ENCODE assay signal across 8 cellular contexts in the genomic region with DNA sequence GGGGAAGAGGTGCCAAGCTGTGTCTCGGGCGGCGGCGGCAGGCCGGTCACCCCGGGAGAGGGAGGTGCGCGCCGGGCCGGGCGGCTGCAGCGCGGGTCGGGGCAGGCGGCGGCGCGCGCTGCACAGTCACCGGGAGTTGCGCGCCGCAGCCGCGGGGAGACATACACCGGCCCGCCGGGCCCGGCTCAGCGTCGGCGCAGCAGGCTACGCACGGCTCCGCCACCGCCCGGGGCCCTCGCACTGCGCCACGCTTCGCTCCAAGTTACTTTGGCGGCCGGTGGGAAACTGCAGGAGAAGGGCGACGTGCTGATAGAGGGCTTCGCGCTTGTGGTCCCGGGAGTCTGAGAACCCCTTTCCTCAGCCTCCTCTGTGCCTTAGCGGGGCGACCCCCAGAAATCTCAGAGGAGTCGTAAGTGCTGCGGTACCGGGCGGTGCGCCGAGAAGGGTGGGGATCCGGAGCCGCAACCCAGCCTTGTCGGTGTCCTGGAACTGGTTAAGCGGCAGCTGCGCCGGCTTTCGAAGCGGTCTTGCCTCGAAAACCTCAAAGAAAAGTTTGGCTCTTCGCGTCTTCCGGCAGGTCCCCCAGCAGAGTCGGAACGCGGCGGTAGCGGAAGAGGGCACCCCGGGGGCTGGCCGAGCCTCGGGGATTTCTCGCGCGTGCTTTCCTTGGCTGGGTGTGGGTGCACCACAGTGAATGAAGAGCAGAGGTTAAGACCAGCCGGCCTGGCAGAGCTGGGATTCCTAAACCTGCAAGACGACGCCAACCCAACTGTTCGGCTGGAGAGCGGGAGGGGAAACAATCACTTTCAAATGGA. TPM values are rescaled to one million over a fixed set of nuclear protein-coding genes. Genes with fewer than 3 reads are reported as not detected.
DNase-seq lines count a peak whose midpoint lies in the region; ATAC-seq, FAIRE-seq and TF ChIP-seq lines count a peak whose summit lies in the region.

A gene (minus strand): TSS at position 11 of the 815 bp plus-strand sequence.

- H3K36me3 Mint-ChIP-seq in stimulated activated effector memory CD8-positive, alpha-beta T cell treated with anti-CD3 and anti-CD28 coated beads, Interleukin-12 subunit alpha, Interleukin-12 subunit beta, amount 100 ng/mL, for 72 hours: no peaks in the 10 kb centered on the region

- H3K4me3 ChIP-seq in SJSA1 (peak within 1 kb of the TSS; percentile 46), choroid plexus epithelial cell (ENCODE audit: low read depth, low read length) (peak within 1 kb of the TSS; percentile 84), kidney epithelial cell (ENCODE audit: low read depth, low read length) (peak within 1 kb of the TSS; percentile 93)

- peaks cover 31% of the 10 kb centered on the region for H3K4me1 Mint-ChIP-seq in stimulated activated effector memory CD8-positive, alpha-beta T cell treated with anti-CD3 and anti-CD28 coated beads, Interleukin-12 subunit alpha, Interleukin-12 subunit beta, amount 100 ng/mL, for 72 hours

- peak; percentile 86 for FAIRE-seq in GM19239 (lab: Jason Lieb, UNC)

- peak within 1 kb of the TSS; percentile 32 for H3K27ac Mint-ChIP-seq in stimulated activated effector memory CD8-positive, alpha-beta T cell treated with anti-CD3 and anti-CD28 coated beads, Interleukin-12 subunit alpha, Interleukin-12 subunit beta, amount 100 ng/mL, for 72 hours

- peak; percentile 70 for ATAC-seq in stimulated activated effector memory CD8-positive, alpha-beta T cell treated with anti-CD3 and anti-CD28 coated beads, Interleukin-12 subunit alpha, Interleukin-12 subunit beta, amount 100 ng/mL, for 72 hours

- no peaks in the 10 kb centered on the region for H3K9me3 Mint-ChIP-seq in stimulated activated effector memory CD8-positive, alpha-beta T cell treated with anti-CD3 and anti-CD28 coated beads, Interleukin-12 subunit alpha, Interleukin-12 subunit beta, amount 100 ng/mL, for 72 hours

- TF ChIP-seq CTCF in choroid plexus epithelial cell (conservative IDR thresholded peaks at IDR 0.05; ENCODE audit: low read depth, low read length) (no peak), kidney epithelial cell (IDR thresholded peaks at IDR 0.05; ENCODE audit: insufficient read depth, low read length, poor library complexity, severe bottlenecking) (no peak)

- DNase-seq in COLO668 (lab: John Stamatoyannopoulos, UW; ENCODE audit: unreplicated experiment): peak; percentile 78
- peak; percentile 13 for DNase-seq in GM19239 (ENCODE audit: insufficient read length, low spot score)
- peak; percentile 80 for DNase-seq in HT-29 (ENCODE audit: low spot score)
- peak in 1 of 2 experiments; percentile 61 for DNase-seq in SJSA1 (ENCODE audit: low read depth in 1 of 2, low spot score in 2 of 2)
- peak; percentile 70 for DNase-seq in choroid plexus epithelial cell (ENCODE audit: low read depth)
- no peak for DNase-seq in kidney epithelial cell (ENCODE audit: low read depth)
- DNase-seq in stimulated activated effector memory CD8-positive, alpha-beta T cell treated with anti-CD3 and anti-CD28 coated beads, Interleukin-12 subunit alpha, Interleukin-12 subunit beta, amount 100 ng/mL, for 72 hours (ENCODE audit: low spot score in 2 of 2): peak in 1 of 2 donors; percentile 67
- no peak for DNase-seq in epidermal melanocyte (ENCODE audit: insufficient read length, low spot score)

- H3K36me3 ChIP-seq in SJSA1: no peaks in the 10 kb centered on the region
- H3K36me3 ChIP-seq in kidney epithelial cell (ENCODE audit: control insufficient read depth, insufficient read depth, low read length): no peaks in the 10 kb centered on the region

- peaks cover 32% of the 10 kb centered on the region for H3K4me1 ChIP-seq in SJSA1 (replicated peaks)

- peak within 1 kb of the TSS; percentile 75 for H3K4me3 Mint-ChIP-seq in stimulated activated effector memory CD8-positive, alpha-beta T cell treated with anti-CD3 and anti-CD28 coated beads, Interleukin-12 subunit alpha, Interleukin-12 subunit beta, amount 100 ng/mL, for 72 hours

- no peak within 1 kb of the TSS for H3K27ac ChIP-seq in SJSA1

- no peaks in the 10 kb centered on the region for H3K9me3 ChIP-seq in SJSA1 (replicated peaks)

- H3K27me3 ChIP-seq in SJSA1 (replicated peaks) (peaks cover 56% of the 10 kb centered on the region), kidney epithelial cell (ENCODE audit: control insufficient read depth, insufficient read depth, low read length) (no peaks in the 10 kb centered on the region)

RNA-seq across cellular contexts. Expression of the gene that starts here (rescaled TPM):
- 4.9 and 5.9 TPM in 2 replicates for total RNA-seq in HT-29 (2014; rRNA removed; shearing (Covaris generic))
- 0.22 and 0.87 TPM in 2 replicates for total RNA-seq in SJSA1 (2014; rRNA removed; shearing (Covaris generic))
- 12.6 and 24.6 TPM in 2 replicates for total RNA-seq in kidney epithelial cell

Comparison
In these comparisons a context has a peak if more than half of its experiments do, and no peak if none do; other contexts are left out.
1. DNase-seq: peak in COLO668 (single experiment), GM19239 (single experiment), HT-29 (single experiment) and choroid plexus epithelial cell (single experiment); none in kidney epithelial cell (single experiment) and epidermal melanocyte (single experiment).
2. Peak in every context shown above with its lines, with median percentiles within 50 percentile points of each other: H3K4me3 ChIP-seq.